In the genomic region with DNA sequence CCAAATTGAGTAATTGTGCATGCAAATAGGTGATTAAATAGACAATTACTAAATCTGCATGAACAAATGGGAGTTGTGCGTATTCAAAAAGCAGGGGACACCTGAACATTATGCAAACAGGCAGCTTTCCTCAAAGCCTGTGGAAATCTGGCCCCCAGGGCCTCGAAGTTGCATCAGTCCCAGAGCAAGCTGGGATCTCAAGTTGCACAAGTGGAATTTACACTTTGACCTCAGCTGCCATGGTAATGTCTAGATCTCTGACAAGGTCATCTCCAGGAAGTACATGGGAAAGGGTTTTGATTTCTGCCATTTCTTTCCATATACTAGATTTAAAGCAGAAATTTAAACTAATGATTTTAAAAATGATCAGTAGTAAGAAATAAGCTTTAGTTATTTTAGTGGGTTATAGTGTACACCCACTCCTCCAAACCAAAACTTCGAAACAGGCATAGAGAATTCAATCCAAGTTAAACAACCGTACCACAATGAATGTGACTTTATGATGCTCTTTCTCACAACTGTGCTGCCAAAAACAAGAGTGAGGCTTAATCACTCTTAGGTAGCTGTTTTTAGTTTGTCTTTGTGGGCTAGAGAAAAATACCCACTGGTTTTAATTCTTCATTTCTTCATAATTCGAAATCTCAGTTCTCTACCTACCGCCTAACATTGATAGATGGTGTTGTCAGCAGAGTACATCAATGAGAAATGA, we compare ENCODE assay signal across 15 cellular contexts.
A peak's percentile ranks its signal among the peaks of the same experiment; 100 is the strongest.
DNase-seq lines count a peak whose midpoint lies in the region; ATAC-seq and TF ChIP-seq lines count a peak whose summit lies in the region.
"Had no signal": no experiment of that assay in that cellular context is flagged by ENCODE, and none has a peak within 500 bp of the region (broad histone marks: within the 10 kb centered on the region; RNA-seq: fewer than 3 reads in every experiment).

No MANE protein-coding gene starts in this region.

- H3K4me1 Mint-ChIP-seq in activated CD4-positive, alpha-beta T cell treated with anti-CD3 and anti-CD28 coated beads, Interleukin-2, amount 10 ng/mL, durations not matched to agents 24 days and 14 days, result no peaks in the 10 kb centered on the region

- no peak for ATAC-seq in HG03108 (IDR thresholded peaks at IDR 0.05; ENCODE audit: unreplicated experiment)
- no peak for ATAC-seq in GM18517 (IDR thresholded peaks at IDR 0.05; ENCODE audit: unreplicated experiment)
- ATAC-seq: natural killer cell treated with Interleukin-12 subunit alpha and Interleukin-12 subunit beta and Interleukin-15 and Interleukin-18, amount 100 ng/mL, for 72 hours had no signal

- in situ Hi-C loops in brain microvascular endothelial cell (cut with HindIII; ENCODE audit: low pct_ligation_motif_present, low sequenced_read_pairs), result no loop called here

- H3K9me3 Mint-ChIP-seq in activated CD4-positive, alpha-beta T cell treated with anti-CD3 and anti-CD28 coated beads, Interleukin-2, amount 10 ng/mL, durations not matched to agents 24 days and 14 days, result no peaks in the 10 kb centered on the region

- H3K4me1 ChIP-seq in tibial nerve, result peaks cover 0 to 6% (median 0%) of the 10 kb centered on the region in 4 donors
- H3K4me1 ChIP-seq: thyroid gland had no signal

- peak in 1 of 2 donors; percentile 85 for TF ChIP-seq EP300 in tibial nerve (IDR thresholded peaks at IDR 0.05)

- DNase-seq in activated CD4-positive, alpha-beta T cell treated with anti-CD3 and anti-CD28 coated beads, Interleukin-2, amount 10 ng/mL, durations not matched to agents 24 days and 14 days, result peak; percentile 22
- no peak for DNase-seq in activated CD4-positive, alpha-beta T cell treated with anti-CD3 and anti-CD28 coated beads, Interleukin-2, amount 50 U/mL, for 4 hours
- DNase-seq in brain microvascular endothelial cell (peak; percentile 21), kidney tubule cell (ENCODE audit: low spot score) (peak; percentile 12), tibial nerve (ENCODE audit: low spot score in 2 of 2) (peak; percentile 25 to 59), Kasumi-1 (lab: John Stamatoyannopoulos, UW) (no peak)
- DNase-seq: activated CD4-positive, alpha-beta T cell treated with anti-CD3 and anti-CD28 coated beads for 4 hours; caudate nucleus; H7; NCI-H1694; T-helper 1 cell; thyroid gland had no signal

- H3K4me3 ChIP-seq in brain microvascular endothelial cell (ENCODE audit: low read depth, low read length), result no peak overlapping the region
- H3K4me3 ChIP-seq in tibial nerve, result no peak overlapping the region
- H3K4me3 ChIP-seq: thyroid gland had no signal

- no peaks in the 10 kb centered on the region for H3K36me3 Mint-ChIP-seq in activated CD4-positive, alpha-beta T cell treated with anti-CD3 and anti-CD28 coated beads, Interleukin-2, amount 10 ng/mL, durations not matched to agents 24 days and 14 days (ENCODE audit: low read depth)
- H3K36me3 Mint-ChIP-seq: natural killer cell treated with Interleukin-12 subunit alpha and Interleukin-12 subunit beta and Interleukin-15 and Interleukin-18, amount 100 ng/mL, for 72 hours had no signal

- H3K27ac ChIP-seq in brain microvascular endothelial cell, result no peak overlapping the region
- no peak overlapping the region for H3K27ac ChIP-seq in tibial nerve
- H3K27ac ChIP-seq: thyroid gland had no signal

- H3K36me3 ChIP-seq in brain microvascular endothelial cell (replicated peaks) (no peaks in the 10 kb centered on the region), tibial nerve (no peaks in the 10 kb centered on the region)
- H3K36me3 ChIP-seq: thyroid gland had no signal

- no peak overlapping the region for H3K4me3 Mint-ChIP-seq in activated CD4-positive, alpha-beta T cell treated with anti-CD3 and anti-CD28 coated beads, Interleukin-2, amount 10 ng/mL, durations not matched to agents 24 days and 14 days
- H3K4me3 Mint-ChIP-seq: natural killer cell treated with Interleukin-12 subunit alpha and Interleukin-12 subunit beta and Interleukin-15 and Interleukin-18, amount 100 ng/mL, for 72 hours had no signal

- intact Hi-C loops in activated CD4-positive, alpha-beta T cell treated with anti-CD3 and anti-CD28 coated beads, Interleukin-2, amount 10 ng/mL, durations not matched to agents 24 days and 14 days (cut with micrococcal nuclease), result no loop called here

- TF ChIP-seq POLR2A in tibial nerve (IDR thresholded peaks at IDR 0.05), result no peak

- WGBS in tibial nerve, 2 donors, result 64 to 67% methylated on average over 6 of the region's 6 CpGs

- no peak overlapping the region for H3K27ac Mint-ChIP-seq in activated CD4-positive, alpha-beta T cell treated with anti-CD3 and anti-CD28 coated beads, Interleukin-2, amount 10 ng/mL, durations not matched to agents 24 days and 14 days
- H3K27ac Mint-ChIP-seq: natural killer cell treated with Interleukin-12 subunit alpha and Interleukin-12 subunit beta and Interleukin-15 and Interleukin-18, amount 100 ng/mL, for 72 hours had no signal

- H3K27me3 Mint-ChIP-seq in activated CD4-positive, alpha-beta T cell treated with anti-CD3 and anti-CD28 coated beads, Interleukin-2, amount 10 ng/mL, durations not matched to agents 24 days and 14 days, result no peaks in the 10 kb centered on the region
- H3K27me3 Mint-ChIP-seq: natural killer cell treated with Interleukin-12 subunit alpha and Interleukin-12 subunit beta and Interleukin-15 and Interleukin-18, amount 100 ng/mL, for 72 hours had no signal

- H3K27me3 ChIP-seq in brain microvascular endothelial cell (replicated peaks) (no peaks in the 10 kb centered on the region), tibial nerve (no peaks in the 10 kb centered on the region)
- H3K27me3 ChIP-seq: thyroid gland had no signal

- H3K9me3 ChIP-seq in tibial nerve, result no peaks in the 10 kb centered on the region
- H3K9me3 ChIP-seq: thyroid gland had no signal

- no peak for TF ChIP-seq CTCF in brain microvascular endothelial cell (IDR thresholded peaks at IDR 0.05; ENCODE audit: low read depth, low read length, missing control alignments)
- no peak for TF ChIP-seq CTCF in tibial nerve (IDR thresholded peaks at IDR 0.05)

Comparison
In these comparisons a context has a peak if more than half of its experiments do, and no peak if none do; other contexts are left out.
1. DNase-seq: peak in activated CD4-positive, alpha-beta T cell treated with anti-CD3 and anti-CD28 coated beads, Interleukin-2, amount 10 ng/mL, durations not matched to agents 24 days and 14 days (single experiment), brain microvascular endothelial cell (single experiment), kidney tubule cell (single experiment) and tibial nerve (2 of 2); none in activated CD4-positive, alpha-beta T cell treated with anti-CD3 and anti-CD28 coated beads, Interleukin-2, amount 50 U/mL, for 4 hours (0 of 2) and Kasumi-1 (0 of 2).